Comparison of ENCODE assay signal across 8 cellular contexts in genomic region chr6:79946242-79946641, GRCh38. TPM values are rescaled to one million over a fixed set of nuclear protein-coding genes. Genes with fewer than 3 reads are reported as not detected.
A peak's percentile ranks its signal among the peaks of the same experiment; 100 is the strongest.
DNase-seq lines count a peak whose midpoint lies in the region; ATAC-seq lines count a peak whose summit lies in the region.

No MANE protein-coding gene starts in this region.

- peak overlapping the region in 1 of 3 donors; percentile 20 for H3K27ac Mint-ChIP-seq in CD4-positive, CD25-positive, alpha-beta regulatory T cell
- no peak overlapping the region for H3K27ac Mint-ChIP-seq in activated naive CD4-positive, alpha-beta T cell treated with anti-CD3 and anti-CD28 coated beads, Interleukin-2, amount 10 ng/mL, durations not matched to agents 7 days and 5 days

- no peaks in the 10 kb centered on the region for H3K36me3 Mint-ChIP-seq in CD4-positive, CD25-positive, alpha-beta regulatory T cell
- H3K36me3 Mint-ChIP-seq in activated naive CD4-positive, alpha-beta T cell treated with anti-CD3 and anti-CD28 coated beads, Interleukin-2, amount 10 ng/mL, durations not matched to agents 7 days and 5 days, result no peaks in the 10 kb centered on the region

- CTCF ChIA-PET in activated naive CD4-positive, alpha-beta T cell treated with anti-CD3 and anti-CD28 coated beads, Interleukin-2, amount 10 ng/mL, durations not matched to agents 7 days and 5 days (lab: Charles Lee), result interaction anchor here (0.5 to 2.7 kb wide), 9 partner anchors 57 to 659 kb away, joined by 3 to 13 read pairs (median 4); no protein-coding TSS in a partner anchor

- H3K27me3 Mint-ChIP-seq in CD4-positive, CD25-positive, alpha-beta regulatory T cell, result peaks cover 75% of the 10 kb centered on the region
- peaks cover 46% of the 10 kb centered on the region for H3K27me3 Mint-ChIP-seq in activated naive CD4-positive, alpha-beta T cell treated with anti-CD3 and anti-CD28 coated beads, Interleukin-2, amount 10 ng/mL, durations not matched to agents 7 days and 5 days

- peak; percentile 44 to 47 for ATAC-seq in CD4-positive, CD25-positive, alpha-beta regulatory T cell (ENCODE audit: low read depth in 2 of 2)
- peak; percentile 43 for ATAC-seq in GM18868 (IDR thresholded peaks at IDR 0.05; ENCODE audit: unreplicated experiment)
- no peak for ATAC-seq in HG02571 (IDR thresholded peaks at IDR 0.05; ENCODE audit: unreplicated experiment)

- H3K36me3 ChIP-seq in CD4-positive, CD25-positive, alpha-beta regulatory T cell (ENCODE audit: control insufficient read depth, insufficient read depth, low read length), result no peaks in the 10 kb centered on the region
- no peaks in the 10 kb centered on the region for H3K36me3 ChIP-seq in iPS-18a (ENCODE audit: control insufficient read depth, low read depth, low read length)
- H3K36me3 ChIP-seq in subcutaneous abdominal adipose tissue (ENCODE audit: control insufficient read depth in 5 of 5, insufficient read depth in 5 of 5, low read length in 5 of 5), result no peaks in the 10 kb centered on the region

- H3K27me3 ChIP-seq in CD4-positive, CD25-positive, alpha-beta regulatory T cell (ENCODE audit: control insufficient read depth, insufficient read depth, low read length), result peaks cover 54% of the 10 kb centered on the region
- H3K27me3 ChIP-seq in iPS-18a (ENCODE audit: control insufficient read depth, insufficient read depth, low read length), result peaks cover 8% of the 10 kb centered on the region
- H3K27me3 ChIP-seq in subcutaneous abdominal adipose tissue (ENCODE audit: control insufficient read depth in 5 of 5, insufficient read depth in 4 of 5, low read length in 5 of 5), result peaks cover 17 to 43% (median 22%) of the 10 kb centered on the region in 5 donors

- peak in 2 of 3 donors; percentile 20 to 32 for DNase-seq in CD4-positive, CD25-positive, alpha-beta regulatory T cell
- DNase-seq in NCI-H1105 (lab: John Stamatoyannopoulos, UW) (peak; percentile 40), epidermal melanocyte (ENCODE audit: insufficient read length, low spot score) (no peak)
- peak; percentile 26 for DNase-seq in activated naive CD4-positive, alpha-beta T cell treated with anti-CD3 and anti-CD28 coated beads, Interleukin-2, amount 10 ng/mL, durations not matched to agents 7 days and 5 days

- peaks cover 0 to 30% (median 16%) of the 10 kb centered on the region in 4 donors for H3K4me1 Mint-ChIP-seq in CD4-positive, CD25-positive, alpha-beta regulatory T cell
- peaks cover 16% of the 10 kb centered on the region for H3K4me1 Mint-ChIP-seq in activated naive CD4-positive, alpha-beta T cell treated with anti-CD3 and anti-CD28 coated beads, Interleukin-2, amount 10 ng/mL, durations not matched to agents 7 days and 5 days

- H3K4me3 Mint-ChIP-seq in CD4-positive, CD25-positive, alpha-beta regulatory T cell, result peak overlapping the region; percentile 57 to 90 (median 86)
- peak overlapping the region; percentile 80 for H3K4me3 Mint-ChIP-seq in activated naive CD4-positive, alpha-beta T cell treated with anti-CD3 and anti-CD28 coated beads, Interleukin-2, amount 10 ng/mL, durations not matched to agents 7 days and 5 days

- peaks cover 0 to 2% (median 0%) of the 10 kb centered on the region in 7 donors for H3K9me3 Mint-ChIP-seq in CD4-positive, CD25-positive, alpha-beta regulatory T cell
- H3K9me3 Mint-ChIP-seq in activated naive CD4-positive, alpha-beta T cell treated with anti-CD3 and anti-CD28 coated beads, Interleukin-2, amount 10 ng/mL, durations not matched to agents 7 days and 5 days, result no peaks in the 10 kb centered on the region

- H3K4me1 ChIP-seq in CD4-positive, CD25-positive, alpha-beta regulatory T cell (ENCODE audit: control insufficient read depth, insufficient read depth, low read length, poor library complexity, severe bottlenecking), result peaks cover 10% of the 10 kb centered on the region
- H3K4me1 ChIP-seq in iPS-18a (ENCODE audit: control insufficient read depth, low read depth, low read length), result peaks cover 6% of the 10 kb centered on the region
- H3K4me1 ChIP-seq in subcutaneous abdominal adipose tissue (ENCODE audit: control insufficient read depth in 5 of 5, insufficient read depth in 5 of 5, low read length in 5 of 5), result peaks cover 0 to 19% (median 15%) of the 10 kb centered on the region in 5 donors

- H3K4me3 ChIP-seq in CD4-positive, CD25-positive, alpha-beta regulatory T cell (ENCODE audit: low read depth, low read length), result peak overlapping the region; percentile 34
- H3K4me3 ChIP-seq in iPS-18a (ENCODE audit: low read length) (peak overlapping the region; percentile 74), subcutaneous abdominal adipose tissue (ENCODE audit: low read depth in 1 of 5, low read length in 5 of 5) (peak overlapping the region in 4 of 5 donors; percentile 47 to 65 (median 63))

- H3K9ac ChIP-seq in iPS-18a (ENCODE audit: low read length) (peak overlapping the region; percentile 33), subcutaneous abdominal adipose tissue (ENCODE audit: low read length in 5 of 5) (peak overlapping the region in 1 of 5 donors; percentile 32)

- no peaks in the 10 kb centered on the region for H3K9me3 ChIP-seq in CD4-positive, CD25-positive, alpha-beta regulatory T cell (ENCODE audit: control insufficient read depth in 2 of 2, low read length in 2 of 2)
- H3K9me3 ChIP-seq in iPS-18a (ENCODE audit: control insufficient read depth, low read depth, low read length) (no peaks in the 10 kb centered on the region), subcutaneous abdominal adipose tissue (ENCODE audit: control insufficient read depth in 5 of 5, low read length in 5 of 5) (no peaks in the 10 kb centered on the region)

- no peak overlapping the region for H3K27ac ChIP-seq in CD4-positive, CD25-positive, alpha-beta regulatory T cell (ENCODE audit: insufficient read depth, low read length, poor library complexity, severe bottlenecking)
- H3K27ac ChIP-seq in iPS-18a (ENCODE audit: low read length) (no peak overlapping the region), subcutaneous abdominal adipose tissue (ENCODE audit: low read depth, low read length) (no peak overlapping the region)

RNA-seq across cellular contexts. Expression of gene ELOVL4, which starts 1.1 kb away (rescaled TPM):
- not detected for total RNA-seq in CD4-positive, CD25-positive, alpha-beta regulatory T cell
- under 1 TPM; 0.10 to 0.72 (median 0.25) TPM for polyA plus RNA-seq in CD4-positive, CD25-positive, alpha-beta regulatory T cell

RNA-seq across cellular contexts. Expression of gene TTK, which starts 58.2 kb away (rescaled TPM):
- 1.7 TPM for total RNA-seq in CD4-positive, CD25-positive, alpha-beta regulatory T cell
- 1 to 10 TPM in 3 of 4 donors, not detected in 1; 1.1 to 2.6 (median 1.6) TPM for polyA plus RNA-seq in CD4-positive, CD25-positive, alpha-beta regulatory T cell
